Comparison of ENCODE assay signal across 8 cellular contexts in the genomic region with DNA sequence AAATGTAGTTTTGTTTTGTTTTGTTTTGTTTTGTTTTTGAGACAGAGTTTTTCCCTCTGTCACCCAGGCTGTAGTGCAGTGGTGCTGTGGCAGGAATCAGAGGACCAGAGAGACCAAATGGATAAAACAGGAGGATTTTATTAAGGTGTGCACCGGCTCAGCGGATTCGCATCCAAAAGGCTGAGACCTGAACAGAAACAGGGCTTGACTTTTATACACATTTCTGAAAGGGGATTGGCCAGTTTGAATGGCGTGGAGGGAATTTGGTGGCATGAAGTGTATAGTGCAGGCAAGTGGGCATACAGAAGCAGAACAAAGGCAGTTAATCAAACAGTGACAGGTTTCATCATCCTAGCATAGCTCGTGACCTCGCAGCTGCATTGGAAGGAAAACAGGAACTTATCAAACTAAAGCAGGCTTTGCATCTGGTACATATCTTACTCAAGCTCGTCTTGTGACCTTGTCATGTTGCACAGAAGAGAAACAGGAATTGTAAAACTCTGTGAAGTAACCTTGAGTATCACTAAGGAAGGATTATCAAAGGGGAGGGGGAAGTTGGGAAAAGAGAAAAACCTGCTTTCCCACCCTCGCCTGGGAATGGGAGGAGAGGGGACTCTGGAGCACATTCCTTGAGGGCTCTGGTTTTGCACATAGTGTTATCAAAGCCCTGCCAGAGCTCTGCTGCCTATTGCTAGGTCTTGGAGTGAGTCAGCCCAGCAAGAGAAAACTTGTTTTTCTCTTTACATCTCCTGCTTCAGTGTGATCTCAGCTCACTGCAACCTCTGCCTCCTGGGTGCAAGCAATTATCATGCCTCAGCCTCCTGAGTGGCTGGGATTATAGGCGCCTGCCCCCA. TPM values are rescaled to one million over a fixed set of nuclear protein-coding genes. Genes with fewer than 3 reads are reported as not detected.
DNase-seq lines count a peak whose midpoint lies in the region; FAIRE-seq and TF ChIP-seq lines count a peak whose summit lies in the region.

No MANE protein-coding gene starts in this region.

- no peak for TF ChIP-seq POLR2A in endothelial cell of umbilical vein (IDR thresholded peaks at IDR 0.05; ENCODE audit: low read depth, low read length)

- CTCF ChIA-PET in endothelial cell of umbilical vein (lab: Charles Lee), result interaction anchor here (0.5 to 0.9 kb wide), 2 partner anchors 67 to 207 kb away, joined by 3 to 8 read pairs; partner anchors contain the start of gene KLHDC8B

- H3K27me3 ChIP-seq in BLaER1 (no peaks in the 10 kb centered on the region), endothelial cell of umbilical vein (ENCODE audit: control insufficient read depth in 2 of 2, insufficient read depth in 2 of 2, low read length in 2 of 2) (no peaks in the 10 kb centered on the region), muscle layer of colon (ENCODE audit: control insufficient read depth in 1 of 2, insufficient read depth in 2 of 2, low read length in 2 of 2) (no peaks in the 10 kb centered on the region)

- no peaks in the 10 kb centered on the region for H3K79me2 ChIP-seq in endothelial cell of umbilical vein (ENCODE audit: control insufficient read depth, insufficient read depth, low read length)

- intact Hi-C loops in endothelial cell of umbilical vein (cut with micrococcal nuclease), result no loop called here

- TF ChIP-seq CTCF in endothelial cell of umbilical vein (IDR thresholded peaks at IDR 0.05; ENCODE audit: extremely low read depth in 1 of 2, insufficient read depth in 1 of 2, low read depth in 1 of 2, low read length in 2 of 2), result no peak

- H3K4me3 ChIP-seq in BLaER1 (no peak overlapping the region), endothelial cell of umbilical vein (replicated peaks in 1 of 3; ENCODE audit: insufficient read depth in 1 of 3, low read depth in 1 of 3, low read length in 3 of 3) (no peak overlapping the region), muscle layer of colon (ENCODE audit: low read depth in 1 of 2, low read length in 2 of 2) (no peak overlapping the region)

- peak; percentile 91 for FAIRE-seq in endothelial cell of umbilical vein (lab: Jason Lieb, UNC)

- H3K4me2 ChIP-seq in BLaER1 (peak overlapping the region; percentile 64), endothelial cell of umbilical vein (ENCODE audit: insufficient read depth, low read length) (no peak overlapping the region)

- peak; percentile 91 for DNase-seq in NOMO-1 treated with dmso at 0.1 percent for 144 hours (lab: John Stamatoyannopoulos, UW; ENCODE audit: unreplicated experiment)
- peak; percentile 99 for DNase-seq in endothelial cell of umbilical vein (ENCODE audit: low read depth, low spot score)
- no peak for DNase-seq in 8988T
- no peak for DNase-seq in NCI-H1092 treated with DMSO at 0.1 percent for 48 hours (lab: John Stamatoyannopoulos, UW)
- no peak for DNase-seq in DMS153 treated with DMSO at 0.1 percent for 48 hours (lab: John Stamatoyannopoulos, UW; ENCODE audit: unreplicated experiment)
- DNase-seq in stimulated activated CD4-positive, alpha-beta T cell treated with anti-CD3 and anti-CD28 coated beads, Interleukin-15, amount 100 ng/mL, for 24 hours, result no peak

- H3K4me1 ChIP-seq in BLaER1 (peaks cover 28% of the 10 kb centered on the region), endothelial cell of umbilical vein (ENCODE audit: control insufficient read depth, extremely low read depth, insufficient read depth, low read length) (no peaks in the 10 kb centered on the region), muscle layer of colon (ENCODE audit: insufficient read depth, low read length) (peaks cover 9% of the 10 kb centered on the region)

- no TSS peak for BruUV-seq in endothelial cell of umbilical vein (replicated peaks; lab: Mats Ljungman, UMichigan)

- peak overlapping the region; percentile 35 for H2AFZ ChIP-seq in endothelial cell of umbilical vein (ENCODE audit: low read depth, low read length)

- peak overlapping the region; percentile 90 for H3K27ac ChIP-seq in BLaER1
- H3K27ac ChIP-seq in endothelial cell of umbilical vein (ENCODE audit: insufficient read depth, low read depth, low read length), result peak overlapping the region; percentile 64
- H3K27ac ChIP-seq in muscle layer of colon (ENCODE audit: low read depth, low read length), result peak overlapping the region; percentile 57

- peak overlapping the region; percentile 77 for H3K9ac ChIP-seq in BLaER1
- H3K9ac ChIP-seq in endothelial cell of umbilical vein (replicated peaks; ENCODE audit: extremely low read depth, insufficient read depth, low read length), result no peak overlapping the region
- H3K9ac ChIP-seq in muscle layer of colon (ENCODE audit: low read length), result no peak overlapping the region

- H3K36me3 ChIP-seq in BLaER1, result peaks cover 4% of the 10 kb centered on the region; the same call in 1 of the 2 replicates
- H3K36me3 ChIP-seq in endothelial cell of umbilical vein (ENCODE audit: control insufficient read depth in 2 of 2, extremely low read depth in 1 of 2, insufficient read depth in 2 of 2, low read length in 2 of 2), result no peaks in the 10 kb centered on the region
- no peaks in the 10 kb centered on the region for H3K36me3 ChIP-seq in muscle layer of colon (ENCODE audit: insufficient read depth, low read length)

- dilution Hi-C loops in endothelial cell of umbilical vein (cut with MboI; ENCODE audit: extremely low pct_ligation_motif_present, low sequenced_read_pairs), result no loop called here

- H3K9me3 ChIP-seq in BLaER1 (peaks cover 52% of the 10 kb centered on the region), endothelial cell of umbilical vein (replicated peaks; ENCODE audit: control insufficient read depth, insufficient read depth, low read length) (peaks cover 3% of the 10 kb centered on the region), muscle layer of colon (ENCODE audit: low read length) (no peaks in the 10 kb centered on the region)

- POLR2A ChIA-PET in endothelial cell of umbilical vein (lab: Charles Lee), result no interaction called here

- H4K20me1 ChIP-seq in BLaER1 (no peaks in the 10 kb centered on the region), endothelial cell of umbilical vein (replicated peaks; ENCODE audit: control insufficient read depth, extremely low read depth, insufficient read depth, low read length) (no peaks in the 10 kb centered on the region)

- no peaks in the 10 kb centered on the region for H3K9me1 ChIP-seq in endothelial cell of umbilical vein (replicated peaks; ENCODE audit: control insufficient read depth, extremely low read depth, insufficient read depth, low read length)

TF ChIP-seq in endothelial cell of umbilical vein, 7 proteins besides CTCF, POLR2A, EP300 and RAD21:
- TF ChIP-seq, protein P1, sequence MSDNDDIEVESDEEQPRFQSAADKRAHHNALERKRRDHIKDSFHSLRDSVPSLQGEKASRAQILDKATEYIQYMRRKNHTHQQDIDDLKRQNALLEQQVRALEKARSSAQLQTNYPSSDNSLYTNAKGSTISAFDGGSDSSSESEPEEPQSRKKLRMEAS (IDR thresholded peaks at IDR 0.05; ENCODE audit: insufficient read depth, insufficient read length), result peak; percentile 32
- TF ChIP-seq JUN (IDR thresholded peaks at IDR 0.05; ENCODE audit: borderline replicate concordance, insufficient read depth, insufficient read length, low read depth), result peak; percentile 38
- TF ChIP-seq EZH2 (IDR thresholded peaks at IDR 0.05; ENCODE audit: borderline replicate concordance, low read depth, low read length, severe bottlenecking), result no peak

RNA-seq across cellular contexts. Expression of gene C3orf62, which starts 38.5 kb away (rescaled TPM):
- total RNA-seq in endothelial cell of umbilical vein, result 3.9 and 5.6 TPM in 2 replicates
- polyA plus RNA-seq in endothelial cell of umbilical vein, result 1.8 and 2.8 TPM in 2 replicates
- polyA plus RNA-seq in endothelial cell of umbilical vein (2011; cell fraction: cytosol; rRNA removed), result 2.4 and 2.7 TPM in 2 replicates
- 12.4 and 13.0 TPM in 2 replicates for polyA plus RNA-seq in endothelial cell of umbilical vein (2011; cell fraction: nucleus; rRNA removed)
- polyA plus RNA-seq in endothelial cell of umbilical vein (2012), result 2.0 and 3.2 TPM in 2 replicates
- polyA minus RNA-seq in endothelial cell of umbilical vein, result 3.2 and 5.2 TPM in 2 replicates
- 3.2 TPM for polyA minus RNA-seq in endothelial cell of umbilical vein (2011; cell fraction: cytosol; rRNA and poly(A)+ RNA removed)
- polyA minus RNA-seq in endothelial cell of umbilical vein (2011; cell fraction: nucleus; rRNA and poly(A)+ RNA removed), result 8.4 and 9.7 TPM in 2 replicates

Comparison
In these comparisons a context has a peak if more than half of its experiments do, and no peak if none do; other contexts are left out.
1. DNase-seq: peak in NOMO-1 treated with dmso at 0.1 percent for 144 hours (single experiment) and endothelial cell of umbilical vein (single experiment); none in 8988T (single experiment), NCI-H1092 treated with DMSO at 0.1 percent for 48 hours (single experiment), DMS153 treated with DMSO at 0.1 percent for 48 hours (single experiment) and stimulated activated CD4-positive, alpha-beta T cell treated with anti-CD3 and anti-CD28 coated beads, Interleukin-15, amount 100 ng/mL, for 24 hours (single experiment).
2. Peak in every context shown above with its lines, with median percentiles within 50 percentile points of each other: H3K27ac ChIP-seq.